ENCODE assay signal across 8 cellular contexts in genomic region chr7:1432411-1433082, GRCh38. TPM values are rescaled to one million over a fixed set of nuclear protein-coding genes. Genes with fewer than 3 reads are reported as not detected.
A peak's percentile ranks its signal among the peaks of the same experiment; 100 is the strongest.
DNase-seq lines count a peak whose midpoint lies in the region; ATAC-seq and TF ChIP-seq lines count a peak whose summit lies in the region.

No MANE protein-coding gene starts in this region.

- H3K27me3 ChIP-seq in PC-9 (ENCODE audit: insufficient read depth, low read depth) (no peaks in the 10 kb centered on the region), neutrophil (no peaks in the 10 kb centered on the region), testis (no peaks in the 10 kb centered on the region)

- 28 to 44% methylated on average over 17 to 18 of the region's 30 CpGs for WGBS in testis, 2 donors

- ATAC-seq in GM21825 (IDR thresholded peaks at IDR 0.05; ENCODE audit: unreplicated experiment) = no peak

- TF ChIP-seq CTCF in HFF-Myc (IDR thresholded peaks at IDR 0.05; ENCODE audit: low read depth, low read length, missing control alignments) = peak; percentile 99
- peak; percentile 98 for TF ChIP-seq CTCF in PC-9 (conservative IDR thresholded peaks at IDR 0.05)
- TF ChIP-seq CTCF in fibroblast of mammary gland (conservative IDR thresholded peaks at IDR 0.05; ENCODE audit: control insufficient read depth, insufficient read depth, low read depth, low read length) = peak; percentile 81
- peak; percentile 92 for TF ChIP-seq CTCF in neutrophil (IDR thresholded peaks at IDR 0.05)
- peak; percentile 81 to 98 (median 92) for TF ChIP-seq CTCF in testis (IDR thresholded peaks at IDR 0.05)

- H3K79me2 ChIP-seq in PC-9 (ENCODE audit: low read depth) = no peaks in the 10 kb centered on the region

- H2AFZ ChIP-seq in PC-9 = no peak overlapping the region

- H3K9me3 ChIP-seq in PC-9 (ENCODE audit: insufficient read depth, low read depth) (no peaks in the 10 kb centered on the region), neutrophil (no peaks in the 10 kb centered on the region), testis (no peaks in the 10 kb centered on the region)

- CTCF ChIA-PET in PC-9 (lab: Charles Lee) = interaction anchor here (0.6 kb wide), 4 partner anchors 23 to 216 kb away, joined by 5 to 16 read pairs (median 7); no protein-coding TSS in a partner anchor

- no peaks in the 10 kb centered on the region for H3K36me3 ChIP-seq in PC-9 (ENCODE audit: low read depth)
- H3K36me3 ChIP-seq in neutrophil = peaks cover 15% of the 10 kb centered on the region
- H3K36me3 ChIP-seq in testis (ENCODE audit: low read depth, missing control alignments) = no peaks in the 10 kb centered on the region

- DNase-seq in COLO668 (lab: John Stamatoyannopoulos, UW; ENCODE audit: unreplicated experiment) (peak; percentile 77), HFF-Myc (ENCODE audit: extremely low read depth, low read depth) (no peak), PC-9 (peak in 1 of 2 experiments; percentile 77), activated T-helper 1 cell treated with Interleukin-2 at 50 U/mL for 16 hours (ENCODE audit: low read depth) (peak; percentile 64), fibroblast of mammary gland (ENCODE audit: low read depth) (peak; percentile 47), testis (peak; percentile 77)

- POLR2A ChIA-PET in PC-9 (lab: Charles Lee; ENCODE audit: unreplicated experiment) = no interaction called here

- peaks cover 11% of the 10 kb centered on the region; the same call in 1 of the 2 replicates for H4K20me1 ChIP-seq in PC-9 (ENCODE audit: insufficient read depth)

- H3K4me2 ChIP-seq in PC-9 = no peak overlapping the region

- no peaks in the 10 kb centered on the region for H3K4me1 ChIP-seq in PC-9 (replicated peaks; ENCODE audit: insufficient read depth)
- peaks cover 0 to 4% of the 10 kb centered on the region in 2 experiments for H3K4me1 ChIP-seq in neutrophil (ENCODE audit: control insufficient read depth in 1 of 2, insufficient read depth in 1 of 2, low read depth in 1 of 2, low read length in 1 of 2)
- H3K4me1 ChIP-seq in testis = no peaks in the 10 kb centered on the region

- intact Hi-C loops in PC-9 (cut with micrococcal nuclease; ENCODE audit: unreplicated experiment) (loop anchor here (1.0 kb wide), 2 partner anchors 42 to 238 kb away; no protein-coding TSS in a partner anchor), testis (cut with DNase I; ENCODE audit: low total_unique reads) (no loop called here)

- no peak for TF ChIP-seq POLR2A in testis (IDR thresholded peaks at IDR 0.05)

- no peaks in the 10 kb centered on the region for H3K9me2 ChIP-seq in PC-9 (ENCODE audit: insufficient read depth)

- no TSS peak for BruUV-seq in PC-9 (replicated peaks; lab: Mats Ljungman, UMichigan)

- no peak overlapping the region for H3K4me3 ChIP-seq in HFF-Myc (replicated peaks; ENCODE audit: low read depth, low read length)
- no peak overlapping the region for H3K4me3 ChIP-seq in PC-9
- no peak overlapping the region for H3K4me3 ChIP-seq in fibroblast of mammary gland (ENCODE audit: control insufficient read depth, low read depth, low read length)
- no peak overlapping the region for H3K4me3 ChIP-seq in neutrophil (ENCODE audit: low read depth in 1 of 2, low read length in 1 of 2)
- no peak overlapping the region for H3K4me3 ChIP-seq in testis

- H3K27ac ChIP-seq in PC-9 = no peak overlapping the region
- no peak overlapping the region for H3K27ac ChIP-seq in neutrophil
- H3K27ac ChIP-seq in testis = no peak overlapping the region

- peaks cover 4% of the 10 kb centered on the region; the same call in 1 of the 2 replicates for H3F3A ChIP-seq in PC-9 (ENCODE audit: insufficient read depth, low read depth)

RNA-seq across cellular contexts. Expression of gene MICALL2, which starts 26.7 kb away (rescaled TPM):
- total RNA-seq in PC-9 (2021) (104 and 115 TPM in 2 replicates), testis (10 to 100 TPM; 29.4 to 39.4 TPM)
- polyA plus RNA-seq in testis (ENCODE audit: insufficient read depth, low read depth, low replicate concordance) = 13.4 TPM
